Comparison of ENCODE assay signal across 22 cellular contexts in genomic region chr2:78682781-78683180, GRCh38.
"Had no signal": no experiment of that assay in that cellular context is flagged by ENCODE, and none has a peak within 500 bp of the region (broad histone marks: within the 10 kb centered on the region; RNA-seq: fewer than 3 reads in every experiment).

No MANE protein-coding gene starts in this region.

- H3K4me1 Mint-ChIP-seq: activated CD4-positive, alpha-beta T cell treated with anti-CD3 and anti-CD28 coated beads, Interleukin-2, amount 10 ng/mL, durations not matched to agents 7 days and 5 days; activated naive CD4-positive, alpha-beta T cell treated with anti-CD3 and anti-CD28 coated beads, Interleukin-2, amount 10 ng/mL, durations not matched to agents 7 days and 5 days; activated naive CD8-positive, alpha-beta T cell treated with anti-CD3 and anti-CD28 coated beads for 36 hours had no signal

- ATAC-seq: activated T-cell treated with anti-CD3 and anti-CD28 coated beads, Interleukin-2, amount 50 U/mL, for 72 hours had no signal

- H3K27me3 ChIP-seq: breast epithelium, MG63 had no signal

- H2AFZ ChIP-seq: PC-9 had no signal

- H3K9me3 Mint-ChIP-seq: activated naive CD8-positive, alpha-beta T cell treated with anti-CD3 and anti-CD28 coated beads for 36 hours had no signal

- H3K4me3 ChIP-seq: breast epithelium, MG63, PC-9 had no signal

- H3K36me3 Mint-ChIP-seq: activated CD4-positive, alpha-beta memory T cell treated with anti-CD3 and anti-CD28 coated beads for 36 hours; activated naive CD4-positive, alpha-beta T cell treated with anti-CD3 and anti-CD28 coated beads, Interleukin-2, amount 10 ng/mL, durations not matched to agents 7 days and 5 days; activated naive CD8-positive, alpha-beta T cell treated with anti-CD3 and anti-CD28 coated beads for 36 hours had no signal

- H3K4me2 ChIP-seq: KMS-11, PC-9 had no signal

- DNase-seq: activated CD4-positive, alpha-beta memory T cell treated with anti-CD3 and anti-CD28 coated beads for 36 hours; activated CD4-positive, alpha-beta T cell treated with anti-CD3 and anti-CD28 coated beads, Interleukin-2, amount 10 ng/mL, durations not matched to agents 7 days and 5 days; activated CD4-positive, CD25-positive, alpha-beta regulatory T cell; activated gamma-delta T cell treated with Interleukin-2 at 50 U/mL for 16 hours; activated naive CD4-positive, alpha-beta T cell treated with anti-CD3 and anti-CD28 coated beads, Interleukin-2, amount 10 ng/mL, durations not matched to agents 7 days and 5 days; activated naive CD8-positive, alpha-beta T cell treated with anti-CD3 and anti-CD28 coated beads for 36 hours; activated T-cell treated with anti-CD3 and anti-CD28 coated beads for 4 hours; activated T-cell treated with anti-CD3 and anti-CD28 coated beads, Interleukin-2, amount 50 U/mL, for 72 hours; central memory CD4-positive, alpha-beta T cell; MG63; NCI-H1105; NCI-H1436; NCI-H1694 treated with DMSO at 0.1 percent for 48 hours; NCI-H2029 treated with DMSO at 0.1 percent for 48 hours; NCI-H510A treated with DMSO at 0.1 percent for 48 hours; NCI-H69; PC-9; SHP77 treated with DMSO at 0.1 percent for 48 hours had no signal

- H3K27ac Mint-ChIP-seq: activated CD4-positive, alpha-beta memory T cell treated with anti-CD3 and anti-CD28 coated beads for 36 hours; activated CD4-positive, alpha-beta T cell treated with anti-CD3 and anti-CD28 coated beads, Interleukin-2, amount 10 ng/mL, durations not matched to agents 7 days and 5 days; activated naive CD4-positive, alpha-beta T cell treated with anti-CD3 and anti-CD28 coated beads, Interleukin-2, amount 10 ng/mL, durations not matched to agents 7 days and 5 days; activated naive CD8-positive, alpha-beta T cell treated with anti-CD3 and anti-CD28 coated beads for 36 hours; activated T-cell treated with anti-CD3 and anti-CD28 coated beads, Interleukin-2, amount 50 U/mL, for 72 hours; activated T-helper 2 cell treated with anti-CD3 and anti-CD28 coated beads, Interferon-gamma antibody, Interleukin-2, Interleukin-4, amounts not matched to agents 10 μg/mL and 5 μg/mL and 100 μg/mL, durations not matched to agents 14 hours and 24 hours and 36 hours; T-helper 1 cell treated with Interleukin-12 subunit alpha and Interleukin-12 subunit beta and Interleukin-4 antibody, amounts not matched to agents 30 μg/mL and 1 μg/mL, for 36 hours had no signal

- H3K27me3 Mint-ChIP-seq: activated CD4-positive, alpha-beta memory T cell treated with anti-CD3 and anti-CD28 coated beads for 36 hours; activated CD4-positive, alpha-beta T cell treated with anti-CD3 and anti-CD28 coated beads, Interleukin-2, amount 10 ng/mL, durations not matched to agents 7 days and 5 days; activated naive CD4-positive, alpha-beta T cell treated with anti-CD3 and anti-CD28 coated beads, Interleukin-2, amount 10 ng/mL, durations not matched to agents 7 days and 5 days; activated naive CD8-positive, alpha-beta T cell treated with anti-CD3 and anti-CD28 coated beads for 36 hours had no signal

- H3K4me3 Mint-ChIP-seq: activated CD4-positive, alpha-beta memory T cell treated with anti-CD3 and anti-CD28 coated beads for 36 hours; activated CD4-positive, alpha-beta T cell treated with anti-CD3 and anti-CD28 coated beads, Interleukin-2, amount 10 ng/mL, durations not matched to agents 7 days and 5 days; activated naive CD4-positive, alpha-beta T cell treated with anti-CD3 and anti-CD28 coated beads, Interleukin-2, amount 10 ng/mL, durations not matched to agents 7 days and 5 days; activated naive CD8-positive, alpha-beta T cell treated with anti-CD3 and anti-CD28 coated beads for 36 hours; activated T-cell treated with anti-CD3 and anti-CD28 coated beads, Interleukin-2, amount 50 U/mL, for 72 hours; T-helper 1 cell treated with Interleukin-12 subunit alpha and Interleukin-12 subunit beta and Interleukin-4 antibody, amounts not matched to agents 30 μg/mL and 1 μg/mL, for 36 hours had no signal

- H3K9ac ChIP-seq: KMS-11 had no signal

- H3K36me3 ChIP-seq: MG63 had no signal

- H3K27ac ChIP-seq: breast epithelium, KMS-11, PC-9 had no signal

- H3K9me3 ChIP-seq: MG63 had no signal

- H3K4me1 ChIP-seq: breast epithelium had no signal
